Comparison of ENCODE assay signal across 8 cellular contexts in genomic region chr5:139513434-139513833, GRCh38. TPM values are rescaled to one million over a fixed set of nuclear protein-coding genes. Genes with fewer than 3 reads are reported as not detected.
DNase-seq lines count a peak whose midpoint lies in the region; ATAC-seq, FAIRE-seq and TF ChIP-seq lines count a peak whose summit lies in the region.
"Not testable (repeated sequence)": the region's sequence is repeated elsewhere in the genome, so short reads cannot be mapped to it uniquely, and the experiment has no call there.

No MANE protein-coding gene starts in this region.

- not testable (repeated sequence) for H3K36me3 Mint-ChIP-seq in activated CD4-positive, alpha-beta T cell treated with anti-CD3 and anti-CD28 coated beads for 36 hours (ENCODE audit: low read depth)

- peaks cover 58% of the 10 kb centered on the region for H3K4me1 Mint-ChIP-seq in activated CD4-positive, alpha-beta T cell treated with anti-CD3 and anti-CD28 coated beads for 36 hours

- ATAC-seq in GM18519 (IDR thresholded peaks at IDR 0.05; ENCODE audit: low FRiP score, unreplicated experiment) = peak; percentile 47
- peak; percentile 34 for ATAC-seq in HG03520 (IDR thresholded peaks at IDR 0.05; ENCODE audit: unreplicated experiment)
- ATAC-seq in activated CD4-positive, alpha-beta T cell treated with anti-CD3 and anti-CD28 coated beads for 36 hours = peak; percentile 65

- CTCF ChIA-PET in activated CD4-positive, alpha-beta T cell treated with anti-CD3 and anti-CD28 coated beads for 36 hours (lab: Charles Lee) = interaction anchor here (0.6 to 10.6 kb wide), 29 partner anchors 14 to 222 kb away, joined by 3 to 254 read pairs (median 4); partner anchors contain the start of genes SMIM33 and STING1

- H3K27me3 Mint-ChIP-seq in activated CD4-positive, alpha-beta T cell treated with anti-CD3 and anti-CD28 coated beads for 36 hours = not testable (repeated sequence)

- peak; percentile 23 to 83 (median 64) for TF ChIP-seq CTCF in breast epithelium (IDR thresholded peaks at IDR 0.05)

- H3K27ac ChIP-seq in breast epithelium; iPS DF 6.9 (ENCODE audit: low read length); small intestine (ENCODE audit: low read depth in 1 of 2, low read length in 1 of 2): not testable (repeated sequence)

- not testable (repeated sequence) for H3K9me3 ChIP-seq in breast epithelium; iPS DF 6.9 (ENCODE audit: control insufficient read depth, insufficient read depth, low read length); small intestine (ENCODE audit: control insufficient read depth, low read depth)

- not testable (repeated sequence) for FAIRE-seq in small intestine (lab: Jason Lieb, UNC)

- POLR2A ChIA-PET in activated CD4-positive, alpha-beta T cell treated with anti-CD3 and anti-CD28 coated beads for 36 hours (lab: Charles Lee) = interaction anchor here (2.2 to 2.4 kb wide), 2 partner anchors 31 to 91 kb away, joined by 8 to 9 read pairs; partner anchors contain the start of gene STING1

- TF ChIP-seq POLR2A in breast epithelium (IDR thresholded peaks at IDR 0.05) = not testable (repeated sequence)

- H3K4me3 ChIP-seq in breast epithelium; iPS DF 6.9 (ENCODE audit: low read length); small intestine (ENCODE audit: low read depth in 1 of 2, low read length in 2 of 2): not testable (repeated sequence)

- no CpG with 5 or more reads among the region's 5 CpGs for WGBS in iPS DF 6.9 (ENCODE audit: insufficient coverage, insufficient read length)
- WGBS in small intestine, 3 donors = 76 to 80% (median 77%) methylated on average over 5 of the region's 5 CpGs

- H3K9me3 Mint-ChIP-seq in activated CD4-positive, alpha-beta T cell treated with anti-CD3 and anti-CD28 coated beads for 36 hours (ENCODE audit: low read depth) = not testable (repeated sequence)

- H3K27ac Mint-ChIP-seq in activated CD4-positive, alpha-beta T cell treated with anti-CD3 and anti-CD28 coated beads for 36 hours = peak overlapping the region; percentile 22

- not testable (repeated sequence) for H3K27me3 ChIP-seq in breast epithelium; iPS DF 6.9 (ENCODE audit: control insufficient read depth, insufficient read depth, low read length); small intestine (ENCODE audit: control insufficient read depth in 2 of 2, insufficient read depth in 2 of 2, low read length in 2 of 2)

- not testable (repeated sequence) for H3K4me3 Mint-ChIP-seq in activated CD4-positive, alpha-beta T cell treated with anti-CD3 and anti-CD28 coated beads for 36 hours

- not testable (repeated sequence) for H3K36me3 ChIP-seq in breast epithelium; iPS DF 6.9 (ENCODE audit: control insufficient read depth, insufficient read depth, low read length); small intestine (ENCODE audit: control insufficient read depth in 2 of 2, insufficient read depth in 2 of 2, low read length in 2 of 2)

- intact Hi-C loops in activated CD4-positive, alpha-beta T cell treated with anti-CD3 and anti-CD28 coated beads for 36 hours (cut with DNase I, micrococcal nuclease) = loop anchor here (1.0 to 5.0 kb wide), 6 partner anchors 31 to 221 kb away; partner anchors contain the start of genes STING1 (in 2 of the 2) and MATR3 (in 1 of the 2)
- intact Hi-C loops in breast epithelium (cut with DNase I; ENCODE audit: low total_unique reads) = not testable (repeated sequence)

- H3K4me1 ChIP-seq in breast epithelium; iPS DF 6.9 (ENCODE audit: control insufficient read depth, insufficient read depth, low read length); small intestine (ENCODE audit: control insufficient read depth in 2 of 2, insufficient read depth in 1 of 2, low read depth in 1 of 2, low read length in 1 of 2): not testable (repeated sequence)

- in situ Hi-C loops in ACHN (cut with HindIII; ENCODE audit: low pct_ligation_motif_present, low pct_unique_long_range_greater_than_20kb, low sequenced_read_pairs) = not testable (repeated sequence)

- DNase-seq in ACHN = peak; percentile 79
- peak; percentile 78 for DNase-seq in NCI-H748 (lab: John Stamatoyannopoulos, UW; ENCODE audit: unreplicated experiment)
- peak; percentile 89 for DNase-seq in activated CD4-positive, alpha-beta T cell treated with anti-CD3 and anti-CD28 coated beads for 36 hours
- peak; percentile 76 to 80 for DNase-seq in breast epithelium (ENCODE audit: low spot score in 2 of 2)
- DNase-seq in iPS DF 6.9 (ENCODE audit: low read depth, low spot score) = peak; percentile 79
- peak; percentile 89 for DNase-seq in small intestine

RNA-seq across cellular contexts. Expression of gene STING1, which starts 30.9 kb away (rescaled TPM):
- 100 to 1,000 TPM; 178 to 183 TPM for total RNA-seq in activated CD4-positive, alpha-beta T cell treated with anti-CD3 and anti-CD28 coated beads for 36 hours
- 10 to 100 TPM; 22.0 to 47.9 (median 39.0) TPM for total RNA-seq in breast epithelium
- 10 to 100 TPM in 1 of 3 donors, 1 to 10 TPM in 2; 2.2 to 23.0 (median 3.0) TPM for polyA plus RNA-seq in small intestine

RNA-seq across cellular contexts. Expression of gene SMIM33, which starts 42.6 kb away (rescaled TPM):
- under 1 TPM; 0.46 to 0.50 TPM for total RNA-seq in activated CD4-positive, alpha-beta T cell treated with anti-CD3 and anti-CD28 coated beads for 36 hours
- not detected for total RNA-seq in breast epithelium
- 1 to 10 TPM in 1 of 3 donors, under 1 TPM in 1, not detected in 1; 0.45 to 1.9 TPM for polyA plus RNA-seq in small intestine

RNA-seq across cellular contexts. Expression of gene UBE2D2, which starts 47.7 kb away (rescaled TPM):
- total RNA-seq in activated CD4-positive, alpha-beta T cell treated with anti-CD3 and anti-CD28 coated beads for 36 hours = 100 to 1,000 TPM; 262 to 289 TPM
- 10 to 100 TPM; 55.1 to 68.3 (median 58.1) TPM for total RNA-seq in breast epithelium
- polyA plus RNA-seq in small intestine = 10 to 100 TPM; 74.3 to 96.7 (median 93.9) TPM

RNA-seq across cellular contexts. Expression of gene ECSCR, which starts 50.9 kb away (rescaled TPM):
- 1 to 10 TPM in 1 of 2 experiments, under 1 TPM in 1; 0.83 to 2.6 TPM for total RNA-seq in activated CD4-positive, alpha-beta T cell treated with anti-CD3 and anti-CD28 coated beads for 36 hours
- total RNA-seq in breast epithelium = 10 to 100 TPM in 2 of 3 donors, 1 to 10 TPM in 1; 6.6 to 39.3 (median 17.4) TPM
- 10 to 100 TPM in 1 of 3 donors, 1 to 10 TPM in 2; 1.6 to 47.6 (median 4.9) TPM for polyA plus RNA-seq in small intestine
